In genomic region chr7:159034988-159035387, GRCh38 we compare ENCODE assay signal across 22 cellular contexts.
A peak's percentile ranks its signal among the peaks of the same experiment; 100 is the strongest.
DNase-seq lines count a peak whose midpoint lies in the region; ATAC-seq, FAIRE-seq and TF ChIP-seq lines count a peak whose summit lies in the region.
"Had no signal": no experiment of that assay in that cellular context is flagged by ENCODE, and none has a peak within 500 bp of the region (broad histone marks: within the 10 kb centered on the region; RNA-seq: fewer than 3 reads in every experiment).

No MANE protein-coding gene starts in this region.

- no peak for FAIRE-seq in H1 (lab: Jason Lieb, UNC)
- FAIRE-seq: A549, GM12892, GM18507 had no signal

- CTCF ChIA-PET in H1 (lab: Charles Lee; ENCODE audit: partially characterized antibody) = no interaction called here

- no peaks in the 10 kb centered on the region for H3K9me2 ChIP-seq in neural cell (ENCODE audit: insufficient read depth, low read length)

- 86% methylated on average over 9 of the region's 9 CpGs; no CpG with 5 or more reads in 1 of the 2 experiments for WGBS in H1 (ENCODE audit: extremely low coverage in 1 of 2, insufficient coverage in 1 of 2, insufficient read length in 1 of 2, insufficient replicate concordance in 2 of 2, low coverage in 1 of 2, low lambda C conversion rate in 2 of 2, missing lambda C conversion rate in 1 of 2), 2 experiments

- no peaks in the 10 kb centered on the region for H3K27me3 ChIP-seq in right atrium auricular region
- H3K27me3 ChIP-seq in left ventricle myocardium inferior (ENCODE audit: low read depth) = peaks cover 7% of the 10 kb centered on the region
- H3K27me3 ChIP-seq in H1 (replicated peaks in 1 of 4; ENCODE audit: control insufficient read depth in 3 of 4, extremely low read depth in 1 of 4, insufficient read depth in 3 of 4, low read length in 3 of 4) = peaks cover 0 to 3% (median 2%) of the 10 kb centered on the region in 4 experiments; a peak in 3 of 7 replicates
- peaks cover 3% of the 10 kb centered on the region for H3K27me3 ChIP-seq in neural cell (ENCODE audit: insufficient read depth, low read depth, low read length)

- H3K23me2 ChIP-seq in H1 (ENCODE audit: low read depth, low read length) = peaks cover 11% of the 10 kb centered on the region; the same call in 1 of the 2 replicates

- TF ChIP-seq EP300 in H1 (IDR thresholded peaks at IDR 0.05; ENCODE audit: borderline replicate concordance in 1 of 2, low read depth in 2 of 2, low read length in 2 of 2) = no peak
- TF ChIP-seq EP300 in neural cell (conservative IDR thresholded peaks at IDR 0.05; ENCODE audit: poor library complexity, severe bottlenecking) = no peak

- H3K9ac ChIP-seq in H1 (replicated peaks in 1 of 4; ENCODE audit: extremely low read depth in 1 of 4, low read depth in 3 of 4, low read length in 3 of 4) = no peak overlapping the region
- peak overlapping the region; percentile 45 for H3K9ac ChIP-seq in neural cell (ENCODE audit: low read length)

- peaks cover 10% of the 10 kb centered on the region for H3K36me3 ChIP-seq in right atrium auricular region
- H3K36me3 ChIP-seq in left ventricle myocardium inferior = peaks cover 45% of the 10 kb centered on the region
- H3K36me3 ChIP-seq in H1 (ENCODE audit: control insufficient read depth in 2 of 4, insufficient read depth in 4 of 4, low read length in 3 of 4) = no peaks in the 10 kb centered on the region; a peak in 1 of 8 replicates
- H3K36me3 ChIP-seq in neural cell (ENCODE audit: insufficient read depth, low read length) = no peaks in the 10 kb centered on the region

- TF ChIP-seq RAD21 in H1 (IDR thresholded peaks at IDR 0.05 in 1 of 2, conservative IDR thresholded peaks at IDR 0.05 in 1 of 2; ENCODE audit: low read depth in 2 of 2, low read length in 2 of 2) (no peak), neural cell (conservative IDR thresholded peaks at IDR 0.05) (no peak)

- H3K9me3 ChIP-seq in right atrium auricular region (no peaks in the 10 kb centered on the region), left ventricle myocardium inferior (replicated peaks) (no peaks in the 10 kb centered on the region), H1 (ENCODE audit: insufficient read depth in 2 of 2, low read depth in 1 of 2, low read length in 1 of 2) (no peaks in the 10 kb centered on the region), neural cell (ENCODE audit: low read length) (no peaks in the 10 kb centered on the region)
- H3K9me3 ChIP-seq: A549 had no signal

- no peak overlapping the region for H4K8ac ChIP-seq in H1 (ENCODE audit: extremely low read depth, insufficient read depth, low read length)

- peaks cover 0 to 23% of the 10 kb centered on the region in 2 donors for H3K4me1 ChIP-seq in right atrium auricular region
- peaks cover 28% of the 10 kb centered on the region for H3K4me1 ChIP-seq in left ventricle myocardium inferior
- H3K4me1 ChIP-seq in H1 (replicated peaks in 1 of 4; ENCODE audit: control insufficient read depth in 3 of 4, insufficient read depth in 4 of 4, low read length in 3 of 4) = peaks cover 0 to 16% (median 10%) of the 10 kb centered on the region in 4 experiments; a peak in 5 of 7 replicates

- POLR2A ChIA-PET in H1 (lab: Charles Lee; ENCODE audit: partially characterized antibody) = no interaction called here

- H2BK15ac ChIP-seq in H1 (ENCODE audit: low read length) = no peak overlapping the region

- no peaks in the 10 kb centered on the region for H3F3A ChIP-seq in neural cell (ENCODE audit: insufficient read depth, low read length, poor library complexity, severe bottlenecking)

- H2AK5ac ChIP-seq in H1 (ENCODE audit: low read depth, low read length) = no peak overlapping the region

- H3K14ac ChIP-seq in H1 (ENCODE audit: insufficient read length) = no peak overlapping the region

- no peak overlapping the region for H4K91ac ChIP-seq in H1 (replicated peaks; ENCODE audit: insufficient read length, low read length)

- H3K4me2 ChIP-seq in H1 (ENCODE audit: insufficient read depth in 1 of 2, low read depth in 2 of 2, low read length in 2 of 2) (no peak overlapping the region), neural cell (ENCODE audit: low read length) (no peak overlapping the region)
- H3K4me2 ChIP-seq: A549 had no signal

- no peak overlapping the region for H3K23ac ChIP-seq in H1 (ENCODE audit: insufficient read length)

- H4K20me1 ChIP-seq in H1 (replicated peaks in 1 of 2; ENCODE audit: control insufficient read depth in 1 of 2, insufficient read depth in 2 of 2, low read length in 2 of 2) (no peaks in the 10 kb centered on the region), neural cell (ENCODE audit: insufficient read depth) (no peaks in the 10 kb centered on the region)

- H2BK5ac ChIP-seq in H1 (ENCODE audit: low read depth, low read length) = 0 out of 2 replicates have a peak overlapping the region, but pooled peaks have one; percentile 30

- H3K56ac ChIP-seq in H1 (replicated peaks; ENCODE audit: insufficient read length, low read depth, low read length) = no peak overlapping the region

- no peaks in the 10 kb centered on the region for H3K79me1 ChIP-seq in H1 (ENCODE audit: low read depth, low read length)

- H2BK12ac ChIP-seq in H1 (ENCODE audit: low read depth, low read length) = no peak overlapping the region

- DNase-seq in right atrium auricular region (ENCODE audit: low spot score) (peak; percentile 34), left ventricle myocardium inferior (no peak), H1 (ENCODE audit: low read depth in 1 of 2, low spot score in 2 of 2) (peak in 1 of 2 experiments; percentile 35), 8988T (no peak)
- DNase-seq in stimulated activated CD4-positive, alpha-beta T cell treated with anti-CD3 and anti-CD28 coated beads, Interleukin-2, amount 100 ng/mL, for 24 hours = no peak
- DNase-seq: C1 segment of cervical spinal cord; GOT3; NCI-H1105; NCI-H146; NCI-H2029; NCI-H2227 treated with DMSO at 0.1 percent for 48 hours; NCI-H510A treated with DMSO at 0.1 percent for 48 hours; NCI-H748 treated with DMSO at 0.1 percent for 48 hours; NK-92 treated with Interleukin-12 subunit alpha and Interleukin-12 subunit beta, amount 100 ng/mL, for 24 hours had no signal

- no peak overlapping the region for H3K4me3 ChIP-seq in right atrium auricular region
- no peak overlapping the region for H3K4me3 ChIP-seq in left ventricle myocardium inferior
- no peak overlapping the region for H3K4me3 ChIP-seq in H1 (ENCODE audit: extremely low read depth in 1 of 4, insufficient read depth in 2 of 4, low read depth in 3 of 4, low read length in 4 of 4)
- H3K4me3 ChIP-seq in neural cell (ENCODE audit: low read length) = peak overlapping the region; percentile 44
- H3K4me3 ChIP-seq: A549 had no signal

- intact Hi-C loops in left ventricle myocardium inferior (cut with micrococcal nuclease) = no loop called here

- no peak overlapping the region for H3K18ac ChIP-seq in H1 (ENCODE audit: extremely low read depth, low read length)

- H3K27ac ChIP-seq in right atrium auricular region = no peak overlapping the region
- H3K27ac ChIP-seq in left ventricle myocardium inferior (replicated peaks) = no peak overlapping the region
- H3K27ac ChIP-seq in H1 (ENCODE audit: low read depth, low read length) = no peak overlapping the region
- H3K27ac ChIP-seq in neural cell (ENCODE audit: low read length) = peak overlapping the region; percentile 67
- H3K27ac ChIP-seq: A549, RWPE1 had no signal

- no peak for ATAC-seq in HG02840 (IDR thresholded peaks at IDR 0.05; ENCODE audit: low FRiP score, unreplicated experiment)
- ATAC-seq: A549; CD8-positive, alpha-beta T cell; SK-N-SH treated with all-trans-retinoic acid at 6 μM for 48 hours had no signal

- no peak overlapping the region for H4K5ac ChIP-seq in H1 (ENCODE audit: insufficient read length, low read depth, low read length)

- TF ChIP-seq POLR2A in H1 (IDR thresholded peaks at IDR 0.05; ENCODE audit: control extremely low read depth in 1 of 2, low read depth in 2 of 2, low read length in 2 of 2) = no peak

- no peaks in the 10 kb centered on the region for H3K79me2 ChIP-seq in H1 (ENCODE audit: control insufficient read depth in 1 of 2, insufficient read depth in 2 of 2, low read length in 2 of 2)
- no peaks in the 10 kb centered on the region for H3K79me2 ChIP-seq in neural cell (replicated peaks; ENCODE audit: insufficient read depth, low read length)

- H3K4ac ChIP-seq in H1 (replicated peaks; ENCODE audit: insufficient read length, low read depth, low read length) = no peak overlapping the region

- TF ChIP-seq CTCF in right atrium auricular region (IDR thresholded peaks at IDR 0.05) = no peak
- no peak for TF ChIP-seq CTCF in left ventricle myocardium inferior (IDR thresholded peaks at IDR 0.05; ENCODE audit: borderline replicate concordance)
- TF ChIP-seq CTCF in H1 (IDR thresholded peaks at IDR 0.05; ENCODE audit: control extremely low read depth in 1 of 3, insufficient read depth in 1 of 3, low read depth in 1 of 3, low read length in 3 of 3) = no peak
- no peak for TF ChIP-seq CTCF in neural cell (IDR thresholded peaks at IDR 0.05; ENCODE audit: poor library complexity, severe bottlenecking)

- H2BK120ac ChIP-seq in H1 (replicated peaks; ENCODE audit: low read depth, low read length) = no peak overlapping the region

- H2AFZ ChIP-seq in H1 (ENCODE audit: low read length) (no peak overlapping the region), neural cell (ENCODE audit: low read depth, low read length) (no peak overlapping the region)

- no peak overlapping the region for H2BK20ac ChIP-seq in H1 (ENCODE audit: low read length)

TF ChIP-seq in H1, 55 proteins besides CTCF, POLR2A, EP300 and RAD21:
- TF ChIP-seq CHD2 (IDR thresholded peaks at IDR 0.05; ENCODE audit: low read length) (no peak), RFX5 (IDR thresholded peaks at IDR 0.05; ENCODE audit: borderline replicate concordance, low read depth, low read length) (no peak), SRF (IDR thresholded peaks at IDR 0.05; ENCODE audit: low read depth, low read length) (no peak), CBX8 (IDR thresholded peaks at IDR 0.05; ENCODE audit: borderline replicate concordance, low read depth, low read length) (no peak)

TF ChIP-seq in neural cell, 6 proteins besides CTCF, POLR2A, EP300 and RAD21 (continues in another document):
- TF ChIP-seq POLR2AphosphoS5 (IDR thresholded peaks at IDR 0.05) (no peak), EZH2 (IDR thresholded peaks at IDR 0.05; ENCODE audit: borderline replicate concordance, insufficient read depth, low read length, poor library complexity, severe bottlenecking) (no peak)
